In the genomic region with DNA sequence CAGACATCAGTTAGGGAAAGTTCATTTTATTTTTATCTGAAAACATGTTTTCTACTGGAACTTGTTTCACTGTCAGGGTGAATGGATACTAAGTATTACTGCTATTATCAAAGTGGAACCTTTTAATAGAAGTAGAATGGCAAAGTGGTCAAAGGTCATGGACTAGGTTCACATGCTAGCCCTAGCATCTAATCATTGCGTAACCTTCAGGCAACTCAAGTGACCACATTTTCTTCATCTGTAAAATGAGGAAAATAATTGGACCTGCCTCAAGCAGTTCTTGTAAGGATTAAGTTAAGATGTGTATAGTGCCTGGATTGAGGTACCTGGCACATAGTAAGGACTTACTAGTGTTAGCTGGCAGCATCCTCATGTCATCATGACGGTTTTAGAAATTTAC, we compare ENCODE assay signal across 24 cellular contexts. TPM values are rescaled to one million over a fixed set of nuclear protein-coding genes. Genes with fewer than 3 reads are reported as not detected.
DNase-seq lines count a peak whose midpoint lies in the region; ATAC-seq, FAIRE-seq and TF ChIP-seq lines count a peak whose summit lies in the region.
"Had no signal": no experiment of that assay in that cellular context is flagged by ENCODE, and none has a peak within 500 bp of the region (broad histone marks: within the 10 kb centered on the region; RNA-seq: fewer than 3 reads in every experiment).

No MANE protein-coding gene starts in this region.

- peaks cover 74 to 93% of the 10 kb centered on the region in 2 donors for H3K36me3 Mint-ChIP-seq in stimulated activated naive B cell treated with anti-CD40 and anti-IgM and Interleukin-4, amounts not matched to agents 10 μg/mL and 1 μg/mL and 100 μg/mL, for 72 hours

- no peak for FAIRE-seq in K562 (lab: Jason Lieb, UNC)
- FAIRE-seq: D721Med, GM12891, GM18507, H54 had no signal

- H3K27me3 ChIP-seq in BLaER1 (no peaks in the 10 kb centered on the region), Loucy (ENCODE audit: insufficient read depth, low read length, poor library complexity, severe bottlenecking) (no peaks in the 10 kb centered on the region), K562 (ENCODE audit: control insufficient read depth in 2 of 2, insufficient read depth in 2 of 2, low read length in 2 of 2) (no peaks in the 10 kb centered on the region), liver (ENCODE audit: control insufficient read depth in 4 of 4, insufficient read depth in 4 of 4, low read length in 3 of 4) (no peaks in the 10 kb centered on the region), tibial artery (no peaks in the 10 kb centered on the region)
- H3K27me3 ChIP-seq: BLaER1 treated with 17β-estradiol and CSF1 and Interleukin-3, amounts not matched to agents 10 nM and 100 nM had no signal

- peaks cover 22 to 30% of the 10 kb centered on the region in 2 donors for H3K9me3 Mint-ChIP-seq in stimulated activated naive B cell treated with anti-CD40 and anti-IgM and Interleukin-4, amounts not matched to agents 10 μg/mL and 1 μg/mL and 100 μg/mL, for 72 hours

- in situ Hi-C loops in K562 (cut with MboI), result no loop called here

- peaks cover 88% of the 10 kb centered on the region for H3K36me3 ChIP-seq in BLaER1
- peaks cover 18% of the 10 kb centered on the region; the same call in 1 of the 2 replicates for H3K36me3 ChIP-seq in Loucy (ENCODE audit: insufficient read depth, low read length)
- no peaks in the 10 kb centered on the region for H3K36me3 ChIP-seq in K562 (ENCODE audit: control insufficient read depth, insufficient read depth, low read length)
- H3K36me3 ChIP-seq in liver (ENCODE audit: control insufficient read depth in 4 of 4, insufficient read depth in 3 of 4, low read depth in 1 of 4, low read length in 3 of 4), result peaks cover 0 to 6% (median 3%) of the 10 kb centered on the region in 4 donors
- peaks cover 83 to 89% (median 89%) of the 10 kb centered on the region in 3 donors for H3K36me3 ChIP-seq in tibial artery

- TF ChIP-seq CTCF in Loucy (conservative IDR thresholded peaks at IDR 0.05; ENCODE audit: low read length) (no peak), K562 (IDR thresholded peaks at IDR 0.05 in 2 of 3, conservative IDR thresholded peaks at IDR 0.05 in 1 of 3; ENCODE audit: insufficient read depth in 2 of 3, low read depth in 1 of 3, low read length in 3 of 3) (no peak), liver (IDR thresholded peaks at IDR 0.05; ENCODE audit: low read depth, low read length, missing input control) (no peak), tibial artery (IDR thresholded peaks at IDR 0.05) (no peak)

- CTCF ChIA-PET in K562 (lab: Yijun Ruan, JAX; ENCODE audit: low intra/inter-chr PET ratio), result no interaction called here

- no peaks in the 10 kb centered on the region for H3K9me1 ChIP-seq in K562 (ENCODE audit: control insufficient read depth, insufficient read depth, low read length)

- DNase-seq in K562 (ENCODE audit: extremely low read depth in 1 of 4, low spot score in 3 of 4) (no peak), tibial artery (no peak)
- DNase-seq in stimulated activated naive B cell treated with anti-CD40 and anti-IgM and Interleukin-4, amounts not matched to agents 10 μg/mL and 1 μg/mL and 100 μg/mL, for 72 hours, result no peak
- DNase-seq: CD4-positive, alpha-beta T cell; CD8-positive, alpha-beta memory T cell; DMS 273 treated with DMSO at 0.1 percent for 48 hours; DMS79; EL; GDM1; HFFc6 had no signal

- no peak overlapping the region for H2AFZ ChIP-seq in Loucy (ENCODE audit: low read length)
- no peak overlapping the region for H2AFZ ChIP-seq in K562 (ENCODE audit: low read depth, low read length)
- H2AFZ ChIP-seq: GM23338 had no signal

- no peaks in the 10 kb centered on the region for H3K9me2 ChIP-seq in Loucy (replicated peaks; ENCODE audit: low read depth, low read length)

- POLR2A ChIA-PET in K562 (lab: Yijun Ruan, JAX), result no interaction called here

- H3K4me1 Mint-ChIP-seq in stimulated activated naive B cell treated with anti-CD40 and anti-IgM and Interleukin-4, amounts not matched to agents 10 μg/mL and 1 μg/mL and 100 μg/mL, for 72 hours, result peaks cover 18 to 25% of the 10 kb centered on the region in 2 donors

- no peaks in the 10 kb centered on the region for H4K20me1 ChIP-seq in BLaER1
- no peaks in the 10 kb centered on the region for H4K20me1 ChIP-seq in Loucy (ENCODE audit: insufficient read depth, low read length, poor library complexity, severe bottlenecking)
- H4K20me1 ChIP-seq in K562 (replicated peaks; ENCODE audit: control insufficient read depth, insufficient read depth, low read length), result no peaks in the 10 kb centered on the region
- H4K20me1 ChIP-seq: BLaER1 treated with 17β-estradiol and CSF1 and Interleukin-3, amounts not matched to agents 10 nM and 100 nM had no signal

- H3K4me2 ChIP-seq in BLaER1, result no peak overlapping the region
- peak overlapping the region; percentile 14 for H3K4me2 ChIP-seq in Loucy (ENCODE audit: low read depth, low read length, poor library complexity, severe bottlenecking)
- no peak overlapping the region for H3K4me2 ChIP-seq in K562 (ENCODE audit: insufficient read depth, low read length)
- H3K4me2 ChIP-seq: BLaER1 treated with 17β-estradiol and CSF1 and Interleukin-3, amounts not matched to agents 10 nM and 100 nM; GM23338 had no signal

- WGBS in K562 (ENCODE audit: insufficient coverage, low coverage, missing lambda C conversion rate), result 3% methylated on average over 2 of the region's 2 CpGs
- 96% methylated on average over 2 of the region's 2 CpGs for WGBS in liver

- TF ChIP-seq POLR2A in K562 (conservative IDR thresholded peaks at IDR 0.05), result no peak

- no peak overlapping the region for H3K27ac Mint-ChIP-seq in stimulated activated naive B cell treated with anti-CD40 and anti-IgM and Interleukin-4, amounts not matched to agents 10 μg/mL and 1 μg/mL and 100 μg/mL, for 72 hours
- H3K27ac Mint-ChIP-seq: B cell; CD14-positive monocyte; CD4-positive, alpha-beta T cell; CD8-positive, alpha-beta memory T cell; GM23338; HFFc6 had no signal

- H3K4me3 ChIP-seq in BLaER1, result 0 out of 2 replicates have a peak overlapping the region, but pooled peaks have one; percentile 17
- no peak overlapping the region for H3K4me3 ChIP-seq in Loucy (ENCODE audit: low read length, poor library complexity, severe bottlenecking)
- no peak overlapping the region for H3K4me3 ChIP-seq in K562
- peak overlapping the region in 2 of 3 donors; percentile 19 to 51 for H3K4me3 ChIP-seq in liver (ENCODE audit: low read depth in 1 of 3, low read length in 3 of 3)
- no peak overlapping the region for H3K4me3 ChIP-seq in tibial artery
- H3K4me3 ChIP-seq: GM23338, HAP-1 had no signal

- H3K9me3 ChIP-seq in BLaER1 (peaks cover 89% of the 10 kb centered on the region), Loucy (ENCODE audit: insufficient read depth, low read depth, low read length) (0 out of 2 replicates have a peak, but pooled peaks cover 2% of the 10 kb centered on the region), K562 (replicated peaks; ENCODE audit: control insufficient read depth, insufficient read depth, low read depth, low read length) (no peaks in the 10 kb centered on the region), liver (ENCODE audit: control insufficient read depth in 4 of 4, low read length in 3 of 4) (peaks cover 38 to 77% (median 64%) of the 10 kb centered on the region in 4 donors), tibial artery (peaks cover 6 to 70% (median 69%) of the 10 kb centered on the region in 3 donors)

- TF ChIP-seq RAD21 in K562 (CRISPR knock-in tag; conservative IDR thresholded peaks at IDR 0.05 in 1 of 2, IDR thresholded peaks at IDR 0.05 in 1 of 2) (no peak), liver (IDR thresholded peaks at IDR 0.05) (no peak)

- H3K27me3 Mint-ChIP-seq in stimulated activated naive B cell treated with anti-CD40 and anti-IgM and Interleukin-4, amounts not matched to agents 10 μg/mL and 1 μg/mL and 100 μg/mL, for 72 hours, result no peaks in the 10 kb centered on the region
- H3K27me3 Mint-ChIP-seq: B cell; CD4-positive, alpha-beta T cell had no signal

- H3K4me3 Mint-ChIP-seq in stimulated activated naive B cell treated with anti-CD40 and anti-IgM and Interleukin-4, amounts not matched to agents 10 μg/mL and 1 μg/mL and 100 μg/mL, for 72 hours, result no peak overlapping the region
- H3K4me3 Mint-ChIP-seq: B cell; CD14-positive monocyte; CD4-positive, alpha-beta T cell; CD8-positive, alpha-beta memory T cell; GM23338; HFFc6 had no signal

- H3K9ac ChIP-seq in BLaER1 (no peak overlapping the region), Loucy (ENCODE audit: low read depth, low read length, poor library complexity, severe bottlenecking) (no peak overlapping the region), K562 (ENCODE audit: insufficient read depth in 1 of 2, low read depth in 2 of 2, low read length in 2 of 2) (no peak overlapping the region), liver (ENCODE audit: low read depth in 1 of 2, low read length in 2 of 2) (no peak overlapping the region)
- H3K9ac ChIP-seq: BLaER1 treated with 17β-estradiol and CSF1 and Interleukin-3, amounts not matched to agents 10 nM and 100 nM had no signal

- BruUV-seq in K562 (replicated peaks; lab: Mats Ljungman, UMichigan), result no TSS peak

- intact Hi-C loops in K562 (cut with micrococcal nuclease), result loop anchor here (10.0 kb wide), 1 partner anchor 289 kb away; no protein-coding TSS in a partner anchor
- intact Hi-C loops in tibial artery (cut with DNase I; ENCODE audit: low total_unique reads), result no loop called here

- H3K27ac ChIP-seq in BLaER1 (no peak overlapping the region), K562 (ENCODE audit: extremely low read depth, low read depth, low read length) (no peak overlapping the region), liver (ENCODE audit: low read depth in 1 of 2, low read length in 2 of 2) (no peak overlapping the region), tibial artery (no peak overlapping the region)
- H3K27ac ChIP-seq: BLaER1 treated with 17β-estradiol and CSF1 and Interleukin-3, amounts not matched to agents 10 nM and 100 nM had no signal

- no peaks in the 10 kb centered on the region for H3F3A ChIP-seq in Loucy (ENCODE audit: low read depth)

- H3K4me1 ChIP-seq in BLaER1, result peaks cover 21% of the 10 kb centered on the region
- peaks cover 32% of the 10 kb centered on the region for H3K4me1 ChIP-seq in Loucy (ENCODE audit: insufficient read depth, low read length, poor library complexity, severe bottlenecking)
- no peaks in the 10 kb centered on the region for H3K4me1 ChIP-seq in K562 (replicated peaks in 1 of 2; ENCODE audit: control insufficient read depth in 2 of 2, insufficient read depth in 2 of 2, low read length in 2 of 2)
- no peaks in the 10 kb centered on the region for H3K4me1 ChIP-seq in liver (ENCODE audit: control insufficient read depth in 4 of 4, insufficient read depth in 4 of 4, low read length in 3 of 4)
- peaks cover 0 to 17% (median 9%) of the 10 kb centered on the region in 4 donors for H3K4me1 ChIP-seq in tibial artery
- H3K4me1 ChIP-seq: HAP-1 had no signal

- ATAC-seq in K562 (no peak), GM18870 (IDR thresholded peaks at IDR 0.05; ENCODE audit: unreplicated experiment) (no peak), GM19023 (IDR thresholded peaks at IDR 0.05; ENCODE audit: unreplicated experiment) (no peak)
- ATAC-seq in stimulated activated naive B cell treated with anti-CD40 and anti-IgM and Interleukin-4, amounts not matched to agents 10 μg/mL and 1 μg/mL and 100 μg/mL, for 72 hours (replicated peaks), result no peak
- ATAC-seq: GM23338 had no signal

- TF ChIP-seq EP300 in K562 (IDR thresholded peaks at IDR 0.05; ENCODE audit: low read length), result no peak

- H3K79me2 ChIP-seq in Loucy (ENCODE audit: insufficient read depth, low read length) (peaks cover 20% of the 10 kb centered on the region; the same call in 1 of the 2 replicates), K562 (ENCODE audit: control insufficient read depth, insufficient read depth, low read length) (no peaks in the 10 kb centered on the region)

RNA-seq across cellular contexts. Expression of a gene that starts 5.0 kb away (rescaled TPM):
- not detected in 2 replicates for total RNA-seq in K562 (2011; cell fraction: chromatin; rRNA removed; ENCODE audit: low replicate concordance)
- not detected in 2 replicates for total RNA-seq in K562 (2011; cell fraction: nucleolus; rRNA removed)
- total RNA-seq in K562 (2011; cell fraction: nucleoplasm; rRNA removed), result 0.07 TPM in 1 of 2 replicates, not detected in the other
- total RNA-seq in K562 (2014; rRNA removed), result not detected in 2 replicates
- total RNA-seq in K562 (2014; rRNA removed; fragmentation: Illumina TruSeq; extraction: Trizol), result not detected in 2 replicates
- total RNA-seq in K562 (2015; rRNA removed; fragmentation: Illumina TruSeq; extraction: Trizol), result not detected in 2 replicates
- total RNA-seq in K562 (2021), result not detected in 2 replicates
- polyA plus RNA-seq in K562 (2011; rRNA removed), result not detected in 2 replicates
- not detected in 2 replicates for polyA plus RNA-seq in K562 (2011; cell fraction: cytosol; rRNA removed)
- polyA plus RNA-seq in K562 (2011; cell fraction: nucleus; rRNA removed), result not detected in 2 replicates
- polyA plus RNA-seq in K562 (2012), result 0.08 TPM in 1 of 2 replicates, not detected in the other
- 0.04 and 0.06 TPM in 2 replicates for polyA plus RNA-seq in K562 (2014; fragmentation: Illumina TruSeq; extraction: Trizol)
- under 1 TPM in 1 of 2 experiments, not detected in 1; 0.01 TPM for polyA plus RNA-seq in K562 (2014; fragmentation: Nextera tagmentation; extraction: Ambion mirVana)
- polyA plus RNA-seq in K562 (2014; rRNA removed), result not detected in 2 replicates
- polyA minus RNA-seq in K562 (2011; rRNA and poly(A)+ RNA removed), result not detected in 2 replicates
- polyA minus RNA-seq in K562 (2011; cell fraction: cytosol; rRNA and poly(A)+ RNA removed), result not detected in 2 replicates
- polyA minus RNA-seq in K562 (2011; cell fraction: nucleus; rRNA and poly(A)+ RNA removed), result not detected in 2 replicates
- total RNA-seq in liver, result 1 to 10 TPM; 1.2 to 1.3 TPM
- polyA plus RNA-seq in liver, result under 1 TPM; 0.47 TPM

RNA-seq across cellular contexts. Expression of a gene that starts 23.5 kb away (rescaled TPM):
- total RNA-seq in K562 (2011; cell fraction: chromatin; rRNA removed; ENCODE audit: low replicate concordance), result not detected in 2 replicates
- total RNA-seq in K562 (2011; cell fraction: nucleolus; rRNA removed), result not detected in 2 replicates
- 0.15 TPM in 1 of 2 replicates, not detected in the other for total RNA-seq in K562 (2011; cell fraction: nucleoplasm; rRNA removed)
- total RNA-seq in K562 (2014; rRNA removed) (not detected in 2 replicates), K562 (2014; rRNA removed; fragmentation: Illumina TruSeq; extraction: Trizol) (not detected in 2 replicates), K562 (2015; rRNA removed; fragmentation: Illumina TruSeq; extraction: Trizol) (not detected in 2 replicates), K562 (2021) (not detected in 2 replicates), liver (1 to 10 TPM; 1.8 to 2.8 TPM)
- polyA plus RNA-seq in K562 (2011; rRNA removed) (0.03 TPM in 1 of 2 replicates, not detected in the other), K562 (2014; fragmentation: Illumina TruSeq; extraction: Trizol) (0.03 TPM in 1 of 2 replicates, not detected in the other), K562 (2014; fragmentation: Nextera tagmentation; extraction: Ambion mirVana) (not detected), K562 (2014; rRNA removed) (not detected in 2 replicates), liver (1 to 10 TPM in 1 of 2 donors, under 1 TPM in 1; 0.95 to 1.3 TPM)
- not detected in 2 replicates for polyA plus RNA-seq in K562 (2011; cell fraction: cytosol; rRNA removed)
- not detected in 2 replicates for polyA plus RNA-seq in K562 (2011; cell fraction: nucleus; rRNA removed)
- polyA plus RNA-seq in K562 (2012), result 0.04 TPM in 1 of 2 replicates, not detected in the other
- not detected in 2 replicates for polyA minus RNA-seq in K562 (2011; rRNA and poly(A)+ RNA removed)
- not detected in 2 replicates for polyA minus RNA-seq in K562 (2011; cell fraction: cytosol; rRNA and poly(A)+ RNA removed)
- polyA minus RNA-seq in K562 (2011; cell fraction: nucleus; rRNA and poly(A)+ RNA removed), result not detected in 2 replicates

RNA-seq across cellular contexts. Expression of a gene that starts 36.1 kb away (rescaled TPM):
- not detected in 2 replicates for total RNA-seq in K562 (2011; cell fraction: chromatin; rRNA removed; ENCODE audit: low replicate concordance)
- total RNA-seq in K562 (2011; cell fraction: nucleolus; rRNA removed), result not detected in 2 replicates
- total RNA-seq in K562 (2011; cell fraction: nucleoplasm; rRNA removed), result not detected in 2 replicates
- not detected in 2 replicates for total RNA-seq in K562 (2014; rRNA removed)
- total RNA-seq in K562 (2014; rRNA removed; fragmentation: Illumina TruSeq; extraction: Trizol), result not detected in 2 replicates
- not detected in 2 replicates for total RNA-seq in K562 (2015; rRNA removed; fragmentation: Illumina TruSeq; extraction: Trizol)
- not detected in 2 replicates for total RNA-seq in K562 (2021)
- polyA plus RNA-seq in K562 (2011; rRNA removed), result not detected in 2 replicates
- polyA plus RNA-seq in K562 (2011; cell fraction: cytosol; rRNA removed), result not detected in 2 replicates
- polyA plus RNA-seq in K562 (2011; cell fraction: nucleus; rRNA removed), result not detected in 2 replicates
- not detected in 2 replicates for polyA plus RNA-seq in K562 (2012)
- polyA plus RNA-seq in K562 (2014; fragmentation: Illumina TruSeq; extraction: Trizol), result not detected in 2 replicates
- not detected for polyA plus RNA-seq in K562 (2014; fragmentation: Nextera tagmentation; extraction: Ambion mirVana)
- polyA plus RNA-seq in K562 (2014; rRNA removed), result not detected in 2 replicates
- not detected in 2 replicates for polyA minus RNA-seq in K562 (2011; rRNA and poly(A)+ RNA removed)
- not detected in 2 replicates for polyA minus RNA-seq in K562 (2011; cell fraction: cytosol; rRNA and poly(A)+ RNA removed)
- not detected in 2 replicates for polyA minus RNA-seq in K562 (2011; cell fraction: nucleus; rRNA and poly(A)+ RNA removed)
- total RNA-seq in liver, result 1 to 10 TPM; 1.0 to 2.3 TPM
- polyA plus RNA-seq in liver, result under 1 TPM; 0.77 to 0.89 TPM

RNA-seq across cellular contexts. Expression of a gene that starts 51.3 kb away (rescaled TPM):
- total RNA-seq in K562 (2011; cell fraction: chromatin; rRNA removed; ENCODE audit: low replicate concordance), result 0.07 and 0.28 TPM in 2 replicates
- total RNA-seq in K562 (2011; cell fraction: nucleolus; rRNA removed), result 0.17 and 0.39 TPM in 2 replicates
- 0.76 TPM in 1 of 2 replicates, not detected in the other for total RNA-seq in K562 (2011; cell fraction: nucleoplasm; rRNA removed)
- total RNA-seq in K562 (2014; rRNA removed) (0.05 and 0.08 TPM in 2 replicates), K562 (2014; rRNA removed; fragmentation: Illumina TruSeq; extraction: Trizol) (0.04 and 0.29 TPM in 2 replicates), K562 (2015; rRNA removed; fragmentation: Illumina TruSeq; extraction: Trizol) (0.04 and 0.07 TPM in 2 replicates), K562 (2021) (0.13 and 0.16 TPM in 2 replicates), liver (1 to 10 TPM; 2.2 to 3.4 TPM)
- polyA plus RNA-seq in K562 (2011; rRNA removed) (0.06 and 0.18 TPM in 2 replicates), K562 (2014; fragmentation: Illumina TruSeq; extraction: Trizol) (0.22 TPM in 1 of 2 replicates, not detected in the other), K562 (2014; fragmentation: Nextera tagmentation; extraction: Ambion mirVana) (not detected), K562 (2014; rRNA removed) (0.03 TPM in 1 of 2 replicates, not detected in the other), liver (1 to 10 TPM in 1 of 2 donors, under 1 TPM in 1; 0.46 to 1.4 TPM)
- 0.25 and 0.29 TPM in 2 replicates for polyA plus RNA-seq in K562 (2011; cell fraction: cytosol; rRNA removed)
- 0.03 and 0.20 TPM in 2 replicates for polyA plus RNA-seq in K562 (2011; cell fraction: nucleus; rRNA removed)
- 0.10 TPM in 2 replicates for polyA plus RNA-seq in K562 (2012)
- polyA minus RNA-seq in K562 (2011; rRNA and poly(A)+ RNA removed), result 0.07 and 0.36 TPM in 2 replicates
- not detected in 2 replicates for polyA minus RNA-seq in K562 (2011; cell fraction: cytosol; rRNA and poly(A)+ RNA removed)
- polyA minus RNA-seq in K562 (2011; cell fraction: nucleus; rRNA and poly(A)+ RNA removed), result 0.44 TPM in 1 of 2 replicates, not detected in the other

Comparison
In these comparisons a context has a peak if more than half of its experiments do, and no peak if none do; other contexts are left out.
1. H3K4me3 ChIP-seq: peak in BLaER1 (single experiment) and liver (2 of 3); none in Loucy (single experiment), K562 (single experiment) and tibial artery (0 of 2).